ENCODE assay signal across 8 cellular contexts in genomic region chr3:48301020-48301813, GRCh38. TPM values are rescaled to one million over a fixed set of nuclear protein-coding genes. Genes with fewer than 3 reads are reported as not detected.
DNase-seq lines count a peak whose midpoint lies in the region; ATAC-seq and TF ChIP-seq lines count a peak whose summit lies in the region.

Gene NME6 (minus strand): TSS chr3:48301367.

- H3K9ac ChIP-seq in KMS-11 (peak within 1 kb of the TSS; percentile 87), muscle layer of colon (ENCODE audit: low read length) (peak within 1 kb of the TSS; percentile 83)

- H3K36me3 ChIP-seq in KMS-11 (ENCODE audit: insufficient read depth) (no peaks in the 10 kb centered on the region), Panc1 (ENCODE audit: control insufficient read depth, insufficient read depth, low read length) (0 out of 2 replicates have a peak, but pooled peaks cover 4% of the 10 kb centered on the region), esophagus (ENCODE audit: control insufficient read depth in 2 of 2, insufficient read depth in 2 of 2, low read length in 1 of 2) (peaks cover 0 to 9% of the 10 kb centered on the region in 2 donors), muscle layer of colon (ENCODE audit: insufficient read depth, low read length) (peaks cover 15% of the 10 kb centered on the region)

- H3K4me1 ChIP-seq in KMS-11 (ENCODE audit: low read depth, poor library complexity, severe bottlenecking) (peaks cover 5% of the 10 kb centered on the region), Panc1 (ENCODE audit: control insufficient read depth, insufficient read depth, low read length) (peaks cover 2% of the 10 kb centered on the region; the same call in 1 of the 2 replicates), esophagus (ENCODE audit: control insufficient read depth in 2 of 2, insufficient read depth in 2 of 2, low read length in 1 of 2) (peaks cover 3 to 5% of the 10 kb centered on the region in 2 donors), muscle layer of colon (ENCODE audit: insufficient read depth, low read length) (peaks cover 15% of the 10 kb centered on the region)

- ATAC-seq in GM21717 (IDR thresholded peaks at IDR 0.05; ENCODE audit: unreplicated experiment) (peak; percentile 69), Panc1 (peak; percentile 98)
- peak; percentile 91 for ATAC-seq in activated T-cell treated with anti-CD3 and anti-CD28 coated beads, Interleukin-2, amount 50 U/mL, for 4 hours

- H3K27ac ChIP-seq in KMS-11 (peak within 1 kb of the TSS; percentile 84), Panc1 (ENCODE audit: low read length) (peak within 1 kb of the TSS; percentile 90), esophagus (ENCODE audit: low read depth in 2 of 2, low read length in 1 of 2) (peak within 1 kb of the TSS; percentile 96 to 99), muscle layer of colon (ENCODE audit: low read depth, low read length) (peak within 1 kb of the TSS; percentile 96)

- peak within 1 kb of the TSS; percentile 96 for H3K4me3 Mint-ChIP-seq in activated T-cell treated with anti-CD3 and anti-CD28 coated beads, Interleukin-2, amount 50 U/mL, for 4 hours

- DNase-seq in DMS 273 (lab: John Stamatoyannopoulos, UW; ENCODE audit: unreplicated experiment) = peak; percentile 94
- peak; percentile 42 for DNase-seq in Panc1 (ENCODE audit: low read depth, low spot score)
- peak; percentile 90 for DNase-seq in activated T-cell treated with anti-CD3 and anti-CD28 coated beads, Interleukin-2, amount 50 U/mL, for 4 hours
- peak; percentile 83 to 88 for DNase-seq in stimulated activated CD8-positive, alpha-beta memory T cell treated with anti-CD3 and anti-CD28 coated beads, Interleukin-7, amount 100 ng/mL, for 1 hour (ENCODE audit: low read depth in 2 of 2)

- no peaks in the 10 kb centered on the region for H4K20me1 ChIP-seq in KMS-11 (ENCODE audit: insufficient read depth)

- in situ Hi-C loops in Panc1 (cut with HindIII; ENCODE audit: low pct_unique_long_range_greater_than_20kb, low sequenced_read_pairs) = no loop called here

- WGBS in esophagus, 2 donors = 0% methylated on average over 70 of the region's 70 CpGs

- intact Hi-C loops in Panc1 (cut with micrococcal nuclease; ENCODE audit: unreplicated experiment) = no loop called here

- POLR2A ChIA-PET in Panc1 (lab: Charles Lee) = interaction anchor here (0.6 kb wide), 1 partner anchor 46 kb away, joined by 13 read pairs; no protein-coding TSS in a partner anchor

- peak within 1 kb of the TSS; percentile 73 for H3K4me2 ChIP-seq in KMS-11

- H2AFZ ChIP-seq in KMS-11 (ENCODE audit: low read depth) = peak within 1 kb of the TSS; percentile 94

- peaks cover 21% of the 10 kb centered on the region for H3K36me3 Mint-ChIP-seq in activated T-cell treated with anti-CD3 and anti-CD28 coated beads, Interleukin-2, amount 50 U/mL, for 4 hours (ENCODE audit: insufficient read depth)

- no peaks in the 10 kb centered on the region for H3K9me3 ChIP-seq in Panc1 (ENCODE audit: control insufficient read depth, insufficient read depth, low read depth, low read length)
- H3K9me3 ChIP-seq in esophagus (ENCODE audit: control insufficient read depth in 2 of 2, insufficient read depth in 1 of 2, low read depth in 1 of 2, low read length in 1 of 2) = no peaks in the 10 kb centered on the region
- H3K9me3 ChIP-seq in muscle layer of colon (ENCODE audit: low read length) = no peaks in the 10 kb centered on the region

- no peaks in the 10 kb centered on the region for H3K27me3 Mint-ChIP-seq in activated T-cell treated with anti-CD3 and anti-CD28 coated beads, Interleukin-2, amount 50 U/mL, for 4 hours (ENCODE audit: low read depth)

- H3K9me3 Mint-ChIP-seq in activated T-cell treated with anti-CD3 and anti-CD28 coated beads, Interleukin-2, amount 50 U/mL, for 4 hours = peaks cover 4% of the 10 kb centered on the region

- BruUV-seq in Panc1 (replicated peaks; lab: Mats Ljungman, UMichigan) = no TSS peak

- no peak for TF ChIP-seq CTCF in KMS-11 (conservative IDR thresholded peaks at IDR 0.05; ENCODE audit: low read depth, low read length)
- TF ChIP-seq CTCF in Panc1 (IDR thresholded peaks at IDR 0.05) = no peak

- H3K4me3 ChIP-seq in KMS-11 (IDR thresholded peaks at IDR 0.05; ENCODE audit: insufficient read depth, low read depth, low read length) = peak within 1 kb of the TSS; percentile 14
- peak within 1 kb of the TSS; percentile 69 to 82 for H3K4me3 ChIP-seq in Panc1 (ENCODE audit: low read depth in 2 of 2, low read length in 2 of 2)
- H3K4me3 ChIP-seq in esophagus (ENCODE audit: low read depth in 1 of 2, low read length in 2 of 2) = peak within 1 kb of the TSS; percentile 71 to 95
- peak within 1 kb of the TSS; percentile 80 to 85 for H3K4me3 ChIP-seq in muscle layer of colon (ENCODE audit: low read depth in 1 of 2, low read length in 2 of 2)

- peaks cover 32% of the 10 kb centered on the region for H3K4me1 Mint-ChIP-seq in activated T-cell treated with anti-CD3 and anti-CD28 coated beads, Interleukin-2, amount 50 U/mL, for 4 hours (ENCODE audit: low read depth)

- H3K27me3 ChIP-seq in KMS-11 (ENCODE audit: insufficient read depth, low read depth) = no peaks in the 10 kb centered on the region
- H3K27me3 ChIP-seq in Panc1 (ENCODE audit: control insufficient read depth, insufficient read depth, low read length) = no peaks in the 10 kb centered on the region
- H3K27me3 ChIP-seq in esophagus (ENCODE audit: control insufficient read depth in 1 of 2, insufficient read depth in 2 of 2, low read length in 2 of 2) = no peaks in the 10 kb centered on the region
- H3K27me3 ChIP-seq in muscle layer of colon (ENCODE audit: control insufficient read depth in 1 of 2, insufficient read depth in 2 of 2, low read length in 2 of 2) = no peaks in the 10 kb centered on the region

- CTCF ChIA-PET in Panc1 (lab: Charles Lee) = no interaction called here

- peaks cover 3% of the 10 kb centered on the region; the same call in 1 of the 2 replicates for H3K79me2 ChIP-seq in KMS-11 (ENCODE audit: insufficient read depth, low read depth)

RNA-seq across cellular contexts. Expression of gene NME6, which starts in this region (rescaled TPM):
- 26.1 TPM for total RNA-seq in Panc1 (2021; ENCODE audit: unreplicated experiment)
- polyA plus RNA-seq in Panc1 (2012; ENCODE audit: insufficient read length) = 15.6 TPM
- total RNA-seq in activated T-cell treated with anti-CD3 and anti-CD28 coated beads, Interleukin-2, amount 50 U/mL, for 4 hours = 10 to 100 TPM; 35.4 to 44.1 (median 37.9) TPM
- polyA plus RNA-seq in esophagus = 10 to 100 TPM; 11.4 to 16.7 TPM

Comparison
In these comparisons a context has a peak if more than half of its experiments do, and no peak if none do; other contexts are left out.
1. Peak in every context shown above with its lines: DNase-seq, ATAC-seq, H3K4me3 ChIP-seq and H3K27ac ChIP-seq.
2. DNase-seq: peak in every context shown above with its lines; median percentile 94 in DMS 273; 90 in activated T-cell treated with anti-CD3 and anti-CD28 coated beads, Interleukin-2, amount 50 U/mL, for 4 hours; 86 in stimulated activated CD8-positive, alpha-beta memory T cell treated with anti-CD3 and anti-CD28 coated beads, Interleukin-7, amount 100 ng/mL, for 1 hour; 42 in Panc1.
3. H3K4me3 ChIP-seq: peak in every context shown above with its lines; median percentile 83 in esophagus; 82 in muscle layer of colon; 76 in Panc1; 14 in KMS-11.